8 cellular contexts compared by ENCODE assay signal in the genomic region with DNA sequence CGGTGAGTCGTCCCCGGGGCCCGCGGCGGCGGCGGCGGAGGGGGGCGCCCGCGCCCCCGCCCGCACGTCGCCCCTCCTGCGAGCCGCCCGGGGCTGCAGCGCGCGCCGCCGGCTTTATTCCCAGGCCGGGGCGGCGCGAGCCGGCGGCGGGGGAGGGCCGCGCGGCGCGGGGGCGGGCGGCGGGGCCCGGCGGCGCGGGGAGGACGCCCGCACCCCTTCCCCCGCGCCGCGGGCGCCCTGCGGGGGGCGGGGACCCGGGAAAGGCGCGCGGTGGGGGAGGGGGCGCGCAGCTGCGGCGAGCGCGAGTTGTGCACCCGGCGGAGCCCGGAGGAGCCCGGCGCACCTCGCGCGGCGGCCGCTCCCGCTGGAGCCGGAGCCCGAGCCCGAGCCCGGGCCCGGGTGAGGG. TPM values are rescaled to one million over a fixed set of nuclear protein-coding genes. Genes with fewer than 3 reads are reported as not detected.
DNase-seq lines count a peak whose midpoint lies in the region; ATAC-seq, FAIRE-seq and TF ChIP-seq lines count a peak whose summit lies in the region.

No MANE protein-coding gene starts in this region.

- H3K9me3 ChIP-seq in keratinocyte (ENCODE audit: control insufficient read depth, low read depth, low read length): no peaks in the 10 kb centered on the region

- peaks cover 46% of the 10 kb centered on the region for H3K4me1 ChIP-seq in keratinocyte (ENCODE audit: control insufficient read depth, extremely low read depth, insufficient read depth, low read length)

- no peaks in the 10 kb centered on the region for H3K27me3 ChIP-seq in HL-60 (ENCODE audit: insufficient read depth, poor library complexity, severe bottlenecking)
- H3K27me3 ChIP-seq in keratinocyte (ENCODE audit: control insufficient read depth, extremely low read depth, insufficient read depth, low read length): no peaks in the 10 kb centered on the region

- no peak overlapping the region for H2AFZ ChIP-seq in keratinocyte (ENCODE audit: control insufficient read depth, low read length)

- H4K20me1 ChIP-seq in keratinocyte (ENCODE audit: control insufficient read depth, extremely low read depth, insufficient read depth, low read length): peaks cover 12% of the 10 kb centered on the region

- dilution Hi-C loops in keratinocyte (cut with MboI; ENCODE audit: extremely low pct_ligation_motif_present, low sequenced_read_pairs): no loop called here

- H3K4me3 ChIP-seq in HL-60 (replicated peaks; ENCODE audit: insufficient read depth, low read length): peak overlapping the region; percentile 55
- peak overlapping the region; percentile 82 to 94 (median 90) for H3K4me3 ChIP-seq in keratinocyte (ENCODE audit: control insufficient read depth in 2 of 3, extremely low read depth in 1 of 3, insufficient read depth in 2 of 3, low read depth in 1 of 3, low read length in 3 of 3)

- ATAC-seq in GM19025 (IDR thresholded peaks at IDR 0.05; ENCODE audit: low read depth, unreplicated experiment) (peak; percentile 19), GM18870 (IDR thresholded peaks at IDR 0.05; ENCODE audit: unreplicated experiment) (no peak)

- H3K9ac ChIP-seq in keratinocyte (ENCODE audit: control insufficient read depth, extremely low read depth, insufficient read depth, low read length): peak overlapping the region; percentile 88

- H3K9me1 ChIP-seq in keratinocyte (ENCODE audit: control insufficient read depth, extremely low read depth, insufficient read depth, low read length): peaks cover 6% of the 10 kb centered on the region

- no peak for TF ChIP-seq CTCF in HL-60 (IDR thresholded peaks at IDR 0.05; ENCODE audit: insufficient read depth, low read length)
- TF ChIP-seq CTCF in keratinocyte (optimal IDR thresholded peaks at IDR 0.05 in 1 of 3, IDR thresholded peaks at IDR 0.05 in 1 of 3, conservative IDR thresholded peaks at IDR 0.05 in 1 of 3; ENCODE audit: extremely low read depth in 1 of 3, insufficient read depth in 2 of 3, low read length in 3 of 3): no peak

- peak overlapping the region; percentile 97 for H3K4me2 ChIP-seq in keratinocyte (ENCODE audit: control insufficient read depth, extremely low read depth, insufficient read depth, low read depth, low read length)

- no peak for FAIRE-seq in keratinocyte (lab: Jason Lieb, UNC)

- DNase-seq in Ammon's horn (ENCODE audit: low spot score) (peak; percentile 3), HL-60 (ENCODE audit: low read depth in 1 of 2, low spot score in 1 of 2) (no peak), keratinocyte (ENCODE audit: low read depth, low spot score) (no peak), NCI-H1092 treated with DMSO at 0.1 percent for 48 hours (lab: John Stamatoyannopoulos, UW) (no peak)
- peak; percentile 20 for DNase-seq in stimulated activated naive CD4-positive, alpha-beta T cell treated with Interleukin-2 at 50 U/mL for 16 hours (lab: John Stamatoyannopoulos, UW)

- H3K79me2 ChIP-seq in keratinocyte (ENCODE audit: control insufficient read depth, insufficient read depth, low read length): peaks cover 37% of the 10 kb centered on the region

- H3K27ac ChIP-seq in HL-60 (replicated peaks): peak overlapping the region; percentile 99
- H3K27ac ChIP-seq in angular gyrus (ENCODE audit: low read depth, low read length): peak overlapping the region; percentile 40
- H3K27ac ChIP-seq in keratinocyte (ENCODE audit: control insufficient read depth, insufficient read depth, low read length): peak overlapping the region; percentile 83

- peaks cover 15 to 30% of the 10 kb centered on the region in 2 experiments for H3K36me3 ChIP-seq in keratinocyte (ENCODE audit: control insufficient read depth in 2 of 2, extremely low read depth in 1 of 2, insufficient read depth in 2 of 2, low read length in 2 of 2)

RNA-seq across cellular contexts. Expression of gene HMGA1, which starts 0.6 kb away (rescaled TPM):
- polyA plus RNA-seq in keratinocyte: 69.1 to 185 TPM (median 160 TPM) in 3 replicates
- polyA plus RNA-seq in keratinocyte (2011; ENCODE audit: low read depth): 30.9 TPM
- polyA plus RNA-seq in keratinocyte (2011; cell fraction: cytosol; rRNA removed): 90.8 and 179 TPM in 2 replicates
- 43.3 and 58.2 TPM in 2 replicates for polyA plus RNA-seq in keratinocyte (2011; cell fraction: nucleus; rRNA removed)
- polyA plus RNA-seq in keratinocyte (2012; ENCODE audit: low replicate concordance): 162 and 664 TPM in 2 replicates
- 60.7 to 714 TPM (median 117 TPM) in 3 replicates for polyA minus RNA-seq in keratinocyte
- 186 TPM for polyA minus RNA-seq in keratinocyte (2011; cell fraction: cytosol; rRNA and poly(A)+ RNA removed)
- polyA minus RNA-seq in keratinocyte (2011; cell fraction: nucleus; rRNA and poly(A)+ RNA removed): 21.0 and 28.2 TPM in 2 replicates

RNA-seq across cellular contexts. Expression of gene SMIM29, which starts 11.5 kb away (rescaled TPM):
- 27.4 to 49.3 TPM (median 33.0 TPM) in 3 replicates for polyA plus RNA-seq in keratinocyte
- polyA plus RNA-seq in keratinocyte (2011; ENCODE audit: low read depth): 16.0 TPM
- 35.4 and 62.8 TPM in 2 replicates for polyA plus RNA-seq in keratinocyte (2011; cell fraction: cytosol; rRNA removed)
- 27.3 and 38.3 TPM in 2 replicates for polyA plus RNA-seq in keratinocyte (2011; cell fraction: nucleus; rRNA removed)
- polyA plus RNA-seq in keratinocyte (2012; ENCODE audit: low replicate concordance): 48.3 and 50.2 TPM in 2 replicates
- polyA minus RNA-seq in keratinocyte: 18.6 to 50.4 TPM (median 32.2 TPM) in 3 replicates
- polyA minus RNA-seq in keratinocyte (2011; cell fraction: cytosol; rRNA and poly(A)+ RNA removed): 78.5 TPM
- 5.9 and 6.0 TPM in 2 replicates for polyA minus RNA-seq in keratinocyte (2011; cell fraction: nucleus; rRNA and poly(A)+ RNA removed)

Comparison
In these comparisons a context has a peak if more than half of its experiments do, and no peak if none do; other contexts are left out.
1. DNase-seq: peak in Ammon's horn (single experiment) and stimulated activated naive CD4-positive, alpha-beta T cell treated with Interleukin-2 at 50 U/mL for 16 hours (single experiment); none in HL-60 (0 of 2), keratinocyte (single experiment) and NCI-H1092 treated with DMSO at 0.1 percent for 48 hours (single experiment).
2. H3K27ac ChIP-seq: peak in every context shown above with its lines; median percentile 99 in HL-60; 83 in keratinocyte; 40 in angular gyrus.